2 cellular contexts compared by ENCODE assay signal in the genomic region with DNA sequence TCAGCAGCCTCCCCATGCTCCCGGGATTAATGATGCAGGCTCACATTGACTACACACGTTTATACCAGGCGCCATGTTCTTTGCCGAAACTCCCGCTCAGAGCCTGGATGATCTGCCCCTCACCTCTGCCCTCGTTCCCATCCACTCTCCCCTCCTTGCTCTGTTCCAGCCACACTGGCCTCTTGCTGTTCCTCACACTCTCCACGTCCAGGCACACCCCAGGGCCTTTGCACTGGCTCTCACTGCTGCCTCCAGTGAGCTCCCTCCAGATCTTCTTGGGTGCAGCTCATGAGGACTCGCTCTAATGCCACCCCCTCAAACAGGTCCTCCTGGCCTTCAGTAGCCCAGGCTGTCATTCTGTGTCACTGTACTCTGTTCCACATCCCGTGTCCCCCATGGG.
TF ChIP-seq lines count a peak whose summit lies in the region.

No MANE protein-coding gene starts in this region.

TF ChIP-seq in K562, 482 proteins besides CTCF, POLR2A, EP300 and RAD21:
- TF ChIP-seq BCOR (IDR thresholded peaks at IDR 0.05) = 0 out of 2 replicates have a peak, but pooled peaks have one; percentile 33
- TF ChIP-seq CBX2 (IDR thresholded peaks at IDR 0.05; ENCODE audit: insufficient read depth, low read length, poor library complexity, severe bottlenecking) = no peak
- 0 out of 2 replicates have a peak, but pooled peaks have one; percentile 34 for TF ChIP-seq PTBP1 (IDR thresholded peaks at IDR 0.05; ENCODE audit: low read depth, low read length)

TF ChIP-seq in HepG2, 621 proteins besides CTCF, POLR2A, EP300 and RAD21:
- TF ChIP-seq GTF2F1 (IDR thresholded peaks at IDR 0.05; ENCODE audit: low read length) (no peak), ZNF354B (CRISPR knock-in tag; IDR thresholded peaks at IDR 0.05) (no peak), MTF1 (CRISPR knock-in tag; IDR thresholded peaks at IDR 0.05) (no peak), AKAP8 (CRISPR knock-in tag; IDR thresholded peaks at IDR 0.05) (no peak), ZNF441 (CRISPR knock-in tag; IDR thresholded peaks at IDR 0.05; ENCODE audit: borderline replicate concordance) (no peak), PCBP1 (IDR thresholded peaks at IDR 0.05; ENCODE audit: borderline replicate concordance, low read depth, low read length) (no peak), ZNF772 (CRISPR knock-in tag; IDR thresholded peaks at IDR 0.05) (no peak), ZNF768 (CRISPR knock-in tag; IDR thresholded peaks at IDR 0.05) (no peak), CREB1 (IDR thresholded peaks at IDR 0.05) (no peak), CREB1 (CRISPR knock-in tag; IDR thresholded peaks at IDR 0.05) (no peak), XRCC5 (optimal IDR thresholded peaks at IDR 0.05; ENCODE audit: low read length) (no peak), ZNF253 (CRISPR knock-in tag; IDR thresholded peaks at IDR 0.05; ENCODE audit: borderline replicate concordance) (no peak), ZNF564 (CRISPR knock-in tag; IDR thresholded peaks at IDR 0.05) (no peak), KMT2A (CRISPR knock-in tag; IDR thresholded peaks at IDR 0.05) (no peak), ZZZ3 (CRISPR knock-in tag; IDR thresholded peaks at IDR 0.05; ENCODE audit: borderline replicate concordance) (no peak), NFIB (CRISPR knock-in tag; IDR thresholded peaks at IDR 0.05; ENCODE audit: borderline replicate concordance) (no peak)
- TF ChIP-seq, protein P1, sequence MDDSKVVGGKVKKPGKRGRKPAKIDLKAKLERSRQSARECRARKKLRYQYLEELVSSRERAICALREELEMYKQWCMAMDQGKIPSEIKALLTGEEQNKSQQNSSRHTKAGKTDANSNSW (CRISPR knock-in tag; IDR thresholded peaks at IDR 0.05; ENCODE audit: borderline replicate concordance) = no peak
- TF ChIP-seq, protein P2, sequence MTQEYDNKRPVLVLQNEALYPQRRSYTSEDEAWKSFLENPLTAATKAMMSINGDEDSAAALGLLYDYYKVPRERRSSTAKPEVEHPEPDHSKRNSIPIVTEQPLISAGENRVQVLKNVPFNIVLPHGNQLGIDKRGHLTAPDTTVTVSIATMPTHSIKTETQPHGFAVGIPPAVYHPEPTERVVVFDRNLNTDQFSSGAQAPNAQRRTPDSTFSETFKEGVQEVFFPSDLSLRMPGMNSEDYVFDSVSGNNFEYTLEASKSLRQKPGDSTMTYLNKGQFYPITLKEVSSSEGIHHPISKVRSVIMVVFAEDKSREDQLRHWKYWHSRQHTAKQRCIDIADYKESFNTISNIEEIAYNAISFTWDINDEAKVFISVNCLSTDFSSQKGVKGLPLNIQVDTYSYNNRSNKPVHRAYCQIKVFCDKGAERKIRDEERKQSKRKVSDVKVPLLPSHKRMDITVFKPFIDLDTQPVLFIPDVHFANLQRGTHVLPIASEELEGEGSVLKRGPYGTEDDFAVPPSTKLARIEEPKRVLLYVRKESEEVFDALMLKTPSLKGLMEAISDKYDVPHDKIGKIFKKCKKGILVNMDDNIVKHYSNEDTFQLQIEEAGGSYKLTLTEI (CRISPR knock-in tag; conservative IDR thresholded peaks at IDR 0.05) = no peak
- TF ChIP-seq, protein P3, sequence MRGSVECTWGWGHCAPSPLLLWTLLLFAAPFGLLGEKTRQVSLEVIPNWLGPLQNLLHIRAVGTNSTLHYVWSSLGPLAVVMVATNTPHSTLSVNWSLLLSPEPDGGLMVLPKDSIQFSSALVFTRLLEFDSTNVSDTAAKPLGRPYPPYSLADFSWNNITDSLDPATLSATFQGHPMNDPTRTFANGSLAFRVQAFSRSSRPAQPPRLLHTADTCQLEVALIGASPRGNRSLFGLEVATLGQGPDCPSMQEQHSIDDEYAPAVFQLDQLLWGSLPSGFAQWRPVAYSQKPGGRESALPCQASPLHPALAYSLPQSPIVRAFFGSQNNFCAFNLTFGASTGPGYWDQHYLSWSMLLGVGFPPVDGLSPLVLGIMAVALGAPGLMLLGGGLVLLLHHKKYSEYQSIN (CRISPR knock-in tag; IDR thresholded peaks at IDR 0.05; ENCODE audit: borderline replicate concordance) = no peak
- TF ChIP-seq, protein P4, sequence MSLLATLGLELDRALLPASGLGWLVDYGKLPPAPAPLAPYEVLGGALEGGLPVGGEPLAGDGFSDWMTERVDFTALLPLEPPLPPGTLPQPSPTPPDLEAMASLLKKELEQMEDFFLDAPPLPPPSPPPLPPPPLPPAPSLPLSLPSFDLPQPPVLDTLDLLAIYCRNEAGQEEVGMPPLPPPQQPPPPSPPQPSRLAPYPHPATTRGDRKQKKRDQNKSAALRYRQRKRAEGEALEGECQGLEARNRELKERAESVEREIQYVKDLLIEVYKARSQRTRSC (CRISPR knock-in tag; IDR thresholded peaks at IDR 0.05; ENCODE audit: low read depth) = no peak
- TF ChIP-seq, protein P5, sequence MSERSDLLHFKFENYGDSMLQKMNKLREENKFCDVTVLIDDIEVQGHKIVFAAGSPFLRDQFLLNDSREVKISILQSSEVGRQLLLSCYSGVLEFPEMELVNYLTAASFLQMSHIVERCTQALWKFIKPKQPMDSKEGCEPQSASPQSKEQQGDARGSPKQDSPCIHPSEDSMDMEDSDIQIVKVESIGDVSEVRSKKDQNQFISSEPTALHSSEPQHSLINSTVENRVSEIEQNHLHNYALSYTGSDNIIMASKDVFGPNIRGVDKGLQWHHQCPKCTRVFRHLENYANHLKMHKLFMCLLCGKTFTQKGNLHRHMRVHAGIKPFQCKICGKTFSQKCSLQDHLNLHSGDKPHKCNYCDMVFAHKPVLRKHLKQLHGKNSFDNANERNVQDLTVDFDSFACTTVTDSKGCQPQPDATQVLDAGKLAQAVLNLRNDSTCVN (CRISPR knock-in tag; IDR thresholded peaks at IDR 0.05; ENCODE audit: borderline replicate concordance) = no peak
